ENCODE assay signal across 25 cellular contexts in genomic region chr3:16695710-16696109, GRCh38.
A peak's percentile ranks its signal among the peaks of the same experiment; 100 is the strongest.
DNase-seq lines count a peak whose midpoint lies in the region; ATAC-seq, FAIRE-seq and TF ChIP-seq lines count a peak whose summit lies in the region.
"Had no signal": no experiment of that assay in that cellular context is flagged by ENCODE, and none has a peak within 500 bp of the region (broad histone marks: within the 10 kb centered on the region; RNA-seq: fewer than 3 reads in every experiment).

No MANE protein-coding gene starts in this region.

- no peak overlapping the region for H3K9ac ChIP-seq in H9 (ENCODE audit: extremely low read depth, insufficient read length, low read length)
- H3K9ac ChIP-seq: BLaER1 had no signal

- H2AK5ac ChIP-seq in H9 (ENCODE audit: insufficient read length, low read length): no peak overlapping the region

- peaks cover 7% of the 10 kb centered on the region; the same call in 1 of the 2 replicates for H3K4me1 ChIP-seq in H9 (ENCODE audit: insufficient read depth, low read length)
- H3K4me1 ChIP-seq: Peyer's patch had no signal

- no peak overlapping the region for H4K8ac ChIP-seq in H9 (replicated peaks; ENCODE audit: insufficient read length, low read depth, low read length)

- H3K36me3 Mint-ChIP-seq in H9 (ENCODE audit: insufficient read depth in 1 of 3, low read depth in 3 of 3): peaks cover 22 to 43% (median 38%) of the 10 kb centered on the region in 3 experiments
- peaks cover 15% of the 10 kb centered on the region for H3K36me3 Mint-ChIP-seq in WTC11
- H3K36me3 Mint-ChIP-seq in memory B cell: no peaks in the 10 kb centered on the region

- H3K27me3 ChIP-seq in H9 (ENCODE audit: insufficient read depth, low read length): no peaks in the 10 kb centered on the region
- H3K27me3 ChIP-seq: BLaER1, MG63, Peyer's patch had no signal

- POLR2A ChIA-PET in WTC11 (lab: Charles Lee) (no interaction called here), HEK293T (lab: Yijun Ruan, JAX) (no interaction called here)

- H3K79me1 ChIP-seq in H9 (ENCODE audit: insufficient read depth, low read depth, low read length, poor library complexity, severe bottlenecking): no peaks in the 10 kb centered on the region

- ATAC-seq in WTC11: no peak
- ATAC-seq in memory B cell (ENCODE audit: low read depth): no peak
- ATAC-seq in GM21529 (IDR thresholded peaks at IDR 0.05; ENCODE audit: unreplicated experiment): no peak
- no peak for ATAC-seq in GM19351 (IDR thresholded peaks at IDR 0.05; ENCODE audit: unreplicated experiment)
- ATAC-seq: HepG2, K562, SK-N-SH treated with all-trans-retinoic acid at 6 μM for 48 hours had no signal

- H3K4me1 Mint-ChIP-seq in H9 (peaks cover 56 to 65% of the 10 kb centered on the region in 2 experiments), WTC11 (peaks cover 70% of the 10 kb centered on the region), memory B cell (peaks cover 17% of the 10 kb centered on the region)
- H3K4me1 Mint-ChIP-seq: CD8-positive, alpha-beta memory T cell had no signal

- H3K14ac ChIP-seq in H9 (ENCODE audit: insufficient read depth, low read length): no peak overlapping the region

- H3K23ac ChIP-seq in H9 (ENCODE audit: insufficient read length, low read depth, low read length): no peak overlapping the region

- H3K4me3 Mint-ChIP-seq in H9: peak overlapping the region in 1 of 2 experiments; percentile 77; a peak in 2 of 5 replicates
- peak overlapping the region; percentile 52 for H3K4me3 Mint-ChIP-seq in WTC11
- no peak overlapping the region for H3K4me3 Mint-ChIP-seq in memory B cell
- H3K4me3 Mint-ChIP-seq: CD8-positive, alpha-beta memory T cell; HFFc6 had no signal

- no peak overlapping the region for H3K56ac ChIP-seq in H9 (ENCODE audit: insufficient read length, low read depth, low read length)

- CTCF ChIA-PET in WTC11 (lab: Charles Lee): interaction anchor here (0.9 kb wide), 1 partner anchor 28 kb away, joined by 3 read pairs; no protein-coding TSS in a partner anchor
- CTCF ChIA-PET in HEK293T (lab: Yijun Ruan, JAX): no interaction called here

- no peak overlapping the region for H3K18ac ChIP-seq in H9 (ENCODE audit: insufficient read length, low read depth, low read length)

- no CpG with 5 or more reads among the region's 4 CpGs for WGBS in H9 (ENCODE audit: extremely low coverage, insufficient read length, low lambda C conversion rate)

- FAIRE-seq in GM19239 (lab: Jason Lieb, UNC): no peak
- FAIRE-seq: G401.6, GM12892, HepG2, K562 had no signal

- no peaks in the 10 kb centered on the region for H3K23me2 ChIP-seq in H9 (ENCODE audit: insufficient read length, low read depth, low read length, poor library complexity, severe bottlenecking)

- no peak overlapping the region for H2BK12ac ChIP-seq in H9 (ENCODE audit: insufficient read length, low read depth, low read length)

- no peak for TF ChIP-seq CTCF in H9 (conservative IDR thresholded peaks at IDR 0.05)
- no peak for TF ChIP-seq CTCF in WTC11 (IDR thresholded peaks at IDR 0.05)

- no peak overlapping the region for H4K5ac ChIP-seq in H9 (ENCODE audit: insufficient read length, low read depth, low read length)

- H2BK15ac ChIP-seq in H9 (ENCODE audit: low read depth, low read length): no peak overlapping the region

- H3K9me3 ChIP-seq in H9 (ENCODE audit: control insufficient read depth, low read depth, low read length): no peaks in the 10 kb centered on the region
- H3K9me3 ChIP-seq: BLaER1, MG63, Peyer's patch had no signal

- H3K4me2 ChIP-seq in H9 (ENCODE audit: insufficient read depth, insufficient read length, low read length): no peak overlapping the region

- no peak overlapping the region for H2AFZ ChIP-seq in H9 (ENCODE audit: low read length)

- no peak overlapping the region for H3K4ac ChIP-seq in H9 (ENCODE audit: low read depth, low read length)

- H4K20me1 ChIP-seq in H9 (ENCODE audit: control insufficient read depth, insufficient read depth, insufficient read length): no peaks in the 10 kb centered on the region
- H4K20me1 ChIP-seq: BLaER1 had no signal

- H3K27ac Mint-ChIP-seq in H9 (peak overlapping the region; percentile 19 to 87 (median 40); a peak in 5 of 7 replicates), WTC11 (0 out of 2 replicates have a peak overlapping the region, but pooled peaks have one; percentile 12), memory B cell (peak overlapping the region; percentile 42)
- H3K27ac Mint-ChIP-seq: CD8-positive, alpha-beta memory T cell; HFFc6 had no signal

- H2BK120ac ChIP-seq in H9 (ENCODE audit: low read depth, low read length, poor library complexity, severe bottlenecking): no peak overlapping the region

- no peak overlapping the region for H3T11ph ChIP-seq in H9 (ENCODE audit: low read length)

- H3K79me2 ChIP-seq in H9 (ENCODE audit: insufficient read depth, low read length): no peaks in the 10 kb centered on the region

- H3K9me3 Mint-ChIP-seq in H9 (peaks cover 2 to 16% of the 10 kb centered on the region in 2 experiments; a peak in 4 of 5 replicates), WTC11 (peaks cover 12% of the 10 kb centered on the region), memory B cell (no peaks in the 10 kb centered on the region)
- H3K9me3 Mint-ChIP-seq: CD8-positive, alpha-beta memory T cell; HFFc6 had no signal

- no peak overlapping the region for H4K91ac ChIP-seq in H9 (ENCODE audit: insufficient read length, low read depth, low read length)

- DNase-seq in H9 (no peak), WTC11 (ENCODE audit: low spot score) (no peak), memory B cell (ENCODE audit: low spot score in 2 of 2) (no peak), GM19239 (ENCODE audit: insufficient read length, low spot score) (no peak), HEK293T (ENCODE audit: extremely low spot score) (no peak)
- DNase-seq: Calu3; CD8-positive, alpha-beta memory T cell; DMS153; HFFc6; MG63; NCI-H1092; NCI-H1436; NCI-H2029; NCI-H2227 treated with DMSO at 0.1 percent for 48 hours; NCI-H510A treated with DMSO at 0.1 percent for 48 hours; NCI-H748 treated with DMSO at 0.1 percent for 48 hours; Peyer's patch had no signal

- H3K27me3 Mint-ChIP-seq in H9 (ENCODE audit: low read depth) (no peaks in the 10 kb centered on the region), WTC11 (ENCODE audit: low read depth) (no peaks in the 10 kb centered on the region; the same call in 1 of the 2 replicates), memory B cell (no peaks in the 10 kb centered on the region)

- no peak overlapping the region for H2BK5ac ChIP-seq in H9 (ENCODE audit: insufficient read length, low read length)

- H3K27ac ChIP-seq in H9 (ENCODE audit: insufficient read length, low read depth, low read length): no peak overlapping the region
- H3K27ac ChIP-seq: BLaER1, Peyer's patch had no signal

- no peak overlapping the region for H2BK20ac ChIP-seq in H9 (ENCODE audit: low read depth, low read length, poor library complexity, severe bottlenecking)

TF ChIP-seq in WTC11, 78 proteins besides CTCF, POLR2A, EP300 and RAD21 (continues in another document):
- no peak for TF ChIP-seq STAT6 (CRISPR knock-in tag; conservative IDR thresholded peaks at IDR 0.05; ENCODE audit: low read depth)
- TF ChIP-seq NR3C1 (CRISPR knock-in tag; conservative IDR thresholded peaks at IDR 0.05; ENCODE audit: low read depth): no peak

TF ChIP-seq in HEK293T, 16 proteins besides CTCF, POLR2A, EP300 and RAD21:
- TF ChIP-seq FOXM1 (IDR thresholded peaks at IDR 0.05; ENCODE audit: borderline replicate concordance) (no peak), LEF1 (IDR thresholded peaks at IDR 0.05; ENCODE audit: borderline replicate concordance) (no peak), PKNOX1 (IDR thresholded peaks at IDR 0.05) (no peak), TARDBP (IDR thresholded peaks at IDR 0.05) (no peak), L3MBTL2 (conservative IDR thresholded peaks at IDR 0.05) (no peak), BHLHE40 (IDR thresholded peaks at IDR 0.05; ENCODE audit: borderline replicate concordance) (no peak), FOXK2 (IDR thresholded peaks at IDR 0.05) (no peak), ARNT (IDR thresholded peaks at IDR 0.05) (no peak), NFRKB (IDR thresholded peaks at IDR 0.05) (no peak), SP1 (IDR thresholded peaks at IDR 0.05) (no peak), ELF4 (IDR thresholded peaks at IDR 0.05) (no peak), CTBP1 (IDR thresholded peaks at IDR 0.05; ENCODE audit: borderline replicate concordance) (no peak)
